10 cellular contexts compared by ENCODE assay signal in the genomic region with DNA sequence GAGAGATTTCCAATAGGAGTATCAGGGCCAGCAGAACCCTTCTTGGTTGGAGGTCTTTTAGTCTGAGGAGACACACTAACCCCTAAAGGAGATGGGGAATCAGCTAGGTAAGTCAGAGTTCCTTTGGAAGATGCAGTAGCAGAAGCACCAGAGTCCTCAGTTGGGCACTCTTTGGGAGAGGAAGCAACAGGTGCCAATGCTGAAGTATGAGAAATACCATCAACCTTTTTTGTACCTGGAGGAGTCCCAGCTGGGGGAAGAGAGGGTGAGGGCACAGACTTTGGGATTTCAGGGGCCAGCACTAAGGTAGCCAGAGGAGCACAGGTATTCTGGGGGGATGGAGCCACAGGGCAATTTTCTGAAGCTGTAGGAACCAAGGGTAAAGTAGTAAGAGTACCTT. TPM values are rescaled to one million over a fixed set of nuclear protein-coding genes. Genes with fewer than 3 reads are reported as not detected.
DNase-seq lines count a peak whose midpoint lies in the region; ATAC-seq and TF ChIP-seq lines count a peak whose summit lies in the region.
"Had no signal": no experiment of that assay in that cellular context is flagged by ENCODE, and none has a peak within 500 bp of the region (broad histone marks: within the 10 kb centered on the region; RNA-seq: fewer than 3 reads in every experiment).

No MANE protein-coding gene starts in this region.

- BruUV-seq in A673 (replicated peaks; lab: Mats Ljungman, UMichigan), result no TSS peak
- BruUV-seq in Calu3 (replicated peaks; lab: Mats Ljungman, UMichigan), result no TSS peak

- H3K4me1 Mint-ChIP-seq in Calu3 (ENCODE audit: low read depth, unreplicated experiment), result peaks cover 63% of the 10 kb centered on the region
- peaks cover 71% of the 10 kb centered on the region for H3K4me1 Mint-ChIP-seq in activated CD4-positive, alpha-beta memory T cell treated with anti-CD3 and anti-CD28 coated beads for 36 hours (ENCODE audit: low read depth)
- H3K4me1 Mint-ChIP-seq in naive thymus-derived CD4-positive, alpha-beta T cell, result peaks cover 69 to 79% (median 73%) of the 10 kb centered on the region in 7 donors

- H3K4me3 Mint-ChIP-seq in Calu3 (ENCODE audit: low read depth, unreplicated experiment), result no peak overlapping the region
- H3K4me3 Mint-ChIP-seq in activated CD4-positive, alpha-beta memory T cell treated with anti-CD3 and anti-CD28 coated beads for 36 hours, result no peak overlapping the region
- H3K4me3 Mint-ChIP-seq in naive thymus-derived CD4-positive, alpha-beta T cell, result peak overlapping the region in 8 of 10 donors; percentile 27 to 97 (median 46)

- H3K4me1 ChIP-seq in A673 (ENCODE audit: insufficient read depth, low read length, poor library complexity, severe bottlenecking), result peaks cover 69% of the 10 kb centered on the region
- H3K4me1 ChIP-seq in naive thymus-derived CD4-positive, alpha-beta T cell (ENCODE audit: control insufficient read depth in 2 of 2, insufficient read depth in 2 of 2, low read length in 2 of 2), result peaks cover 49 to 51% of the 10 kb centered on the region in 2 donors

- no peak for TF ChIP-seq CTCF in A673 (conservative IDR thresholded peaks at IDR 0.05; ENCODE audit: low read depth, low read length)
- TF ChIP-seq CTCF in Calu3 (IDR thresholded peaks at IDR 0.05; ENCODE audit: unreplicated experiment), result no peak

- peaks cover 76% of the 10 kb centered on the region for H3K36me3 Mint-ChIP-seq in Calu3 (ENCODE audit: insufficient read depth, unreplicated experiment)
- H3K36me3 Mint-ChIP-seq in activated CD4-positive, alpha-beta memory T cell treated with anti-CD3 and anti-CD28 coated beads for 36 hours, result peaks cover 82% of the 10 kb centered on the region
- H3K36me3 Mint-ChIP-seq in naive thymus-derived CD4-positive, alpha-beta T cell, result peaks cover 4 to 49% (median 29%) of the 10 kb centered on the region in 5 donors

- intact Hi-C loops in A673 (cut with micrococcal nuclease; ENCODE audit: unreplicated experiment) (no loop called here), Calu3 (cut with micrococcal nuclease; ENCODE audit: unreplicated experiment) (no loop called here)
- intact Hi-C loops in activated CD4-positive, alpha-beta memory T cell treated with anti-CD3 and anti-CD28 coated beads for 36 hours (cut with micrococcal nuclease), result no loop called here
- intact Hi-C loops in naive thymus-derived CD4-positive, alpha-beta T cell (cut with micrococcal nuclease), result no loop called here

- no peaks in the 10 kb centered on the region for H3K9me3 Mint-ChIP-seq in Calu3 (ENCODE audit: low read depth, unreplicated experiment)
- H3K9me3 Mint-ChIP-seq in activated CD4-positive, alpha-beta memory T cell treated with anti-CD3 and anti-CD28 coated beads for 36 hours, result no peaks in the 10 kb centered on the region
- no peaks in the 10 kb centered on the region for H3K9me3 Mint-ChIP-seq in naive thymus-derived CD4-positive, alpha-beta T cell

- peak overlapping the region; percentile 14 for H3K27ac Mint-ChIP-seq in Calu3 (ENCODE audit: unreplicated experiment)
- H3K27ac Mint-ChIP-seq in activated CD4-positive, alpha-beta memory T cell treated with anti-CD3 and anti-CD28 coated beads for 36 hours, result peak overlapping the region; percentile 66
- peak overlapping the region in 8 of 9 donors; percentile 61 to 94 (median 80) for H3K27ac Mint-ChIP-seq in naive thymus-derived CD4-positive, alpha-beta T cell

- H3K27me3 Mint-ChIP-seq in Calu3 (ENCODE audit: unreplicated experiment), result no peaks in the 10 kb centered on the region
- no peaks in the 10 kb centered on the region for H3K27me3 Mint-ChIP-seq in activated CD4-positive, alpha-beta memory T cell treated with anti-CD3 and anti-CD28 coated beads for 36 hours
- no peaks in the 10 kb centered on the region for H3K27me3 Mint-ChIP-seq in naive thymus-derived CD4-positive, alpha-beta T cell

- POLR2A ChIA-PET in A673 (lab: Charles Lee; ENCODE audit: low non-redundant PET), result interaction anchor here (0.6 kb wide), 1 partner anchor 10 kb away, joined by 4 read pairs; no protein-coding TSS in a partner anchor
- POLR2A ChIA-PET in activated CD4-positive, alpha-beta memory T cell treated with anti-CD3 and anti-CD28 coated beads for 36 hours (lab: Charles Lee), result interaction anchor here (1.2 to 1.9 kb wide), 3 partner anchors 30 to 35 kb away, joined by 3 to 9 read pairs (median 6); partner anchors contain the start of gene PTGES3
- POLR2A ChIA-PET in naive thymus-derived CD4-positive, alpha-beta T cell (lab: Charles Lee), result interaction anchor here (0.6 to 1.7 kb wide), 4 partner anchors 31 to 798 kb away, joined by 3 to 4 read pairs (median 4); partner anchors contain the start of gene PTGES3

- H3K4me3 ChIP-seq in A673 (ENCODE audit: low read depth, low read length, poor library complexity, severe bottlenecking), result no peak overlapping the region
- no peak overlapping the region for H3K4me3 ChIP-seq in naive thymus-derived CD4-positive, alpha-beta T cell (ENCODE audit: low read length)
- H3K4me3 ChIP-seq: testis had no signal

- H3K36me3 ChIP-seq in A673 (ENCODE audit: insufficient read depth, low read length, poor library complexity, severe bottlenecking), result peaks cover 82% of the 10 kb centered on the region
- H3K36me3 ChIP-seq in naive thymus-derived CD4-positive, alpha-beta T cell (ENCODE audit: control insufficient read depth in 2 of 3, insufficient read depth in 3 of 3, low read length in 3 of 3), result peaks cover 24 to 69% (median 29%) of the 10 kb centered on the region in 3 experiments

- H3K9me3 ChIP-seq in A673 (ENCODE audit: low read depth, low read length, poor library complexity, severe bottlenecking), result no peaks in the 10 kb centered on the region
- H3K9me3 ChIP-seq in naive thymus-derived CD4-positive, alpha-beta T cell (ENCODE audit: control insufficient read depth in 2 of 3, low read length in 3 of 3), result no peaks in the 10 kb centered on the region
- H3K9me3 ChIP-seq: testis had no signal

- peak overlapping the region; percentile 89 for H3K27ac ChIP-seq in A673 (ENCODE audit: low read depth, low read length, poor library complexity, severe bottlenecking)
- peak overlapping the region; percentile 87 for H3K27ac ChIP-seq in naive thymus-derived CD4-positive, alpha-beta T cell (ENCODE audit: low read depth, low read length)
- H3K27ac ChIP-seq: testis had no signal

- no peak for DNase-seq in A673 (ENCODE audit: low spot score)
- DNase-seq in Calu3, result no peak
- no peak for DNase-seq in activated CD4-positive, alpha-beta memory T cell treated with anti-CD3 and anti-CD28 coated beads for 36 hours
- no peak for DNase-seq in naive thymus-derived CD4-positive, alpha-beta T cell
- DNase-seq in NOMO-1 treated with dmso at 0.1 percent for 144 hours (lab: John Stamatoyannopoulos, UW; ENCODE audit: unreplicated experiment), result no peak
- no peak for DNase-seq in NCI-H774 (lab: John Stamatoyannopoulos, UW)
- DNase-seq: NCI-H1105 treated with DMSO at 0.1 percent for 48 hours, testis had no signal

- CTCF ChIA-PET in A673 (lab: Charles Lee), result interaction anchor here (0.7 kb wide), 1 partner anchor 82 kb away, joined by 3 read pairs; no protein-coding TSS in a partner anchor
- CTCF ChIA-PET in Calu3 (lab: Charles Lee), result interaction anchor here (0.5 to 0.6 kb wide), 2 partner anchors 21 to 34 kb away, joined by 3 to 4 read pairs; no protein-coding TSS in a partner anchor
- CTCF ChIA-PET in activated CD4-positive, alpha-beta memory T cell treated with anti-CD3 and anti-CD28 coated beads for 36 hours (lab: Charles Lee), result interaction anchor here (0.7 to 1.0 kb wide), 3 partner anchors 16 to 64 kb away, joined by 3 read pairs; no protein-coding TSS in a partner anchor
- CTCF ChIA-PET in naive thymus-derived CD4-positive, alpha-beta T cell (lab: Charles Lee), result interaction anchor here (0.6 kb wide), 1 partner anchor 25 kb away, joined by 5 read pairs; no protein-coding TSS in a partner anchor

- no peaks in the 10 kb centered on the region for H3K27me3 ChIP-seq in A673 (replicated peaks; ENCODE audit: insufficient read depth, low read depth, low read length, poor library complexity)
- H3K27me3 ChIP-seq in naive thymus-derived CD4-positive, alpha-beta T cell (ENCODE audit: control insufficient read depth in 2 of 2, insufficient read depth in 2 of 2, low read length in 2 of 2), result no peaks in the 10 kb centered on the region
- H3K27me3 ChIP-seq: testis had no signal

- no peak for ATAC-seq in naive thymus-derived CD4-positive, alpha-beta T cell
- no peak for ATAC-seq in GM18909 (IDR thresholded peaks at IDR 0.05; ENCODE audit: poor library complexity, unreplicated experiment)
- no peak for ATAC-seq in GM18520 (IDR thresholded peaks at IDR 0.05; ENCODE audit: unreplicated experiment)

RNA-seq across cellular contexts. Expression of gene NACA, which starts 6.0 kb away (rescaled TPM):
- total RNA-seq in A673 (2021) (906 and 908 TPM in 2 replicates), Calu3 (2022) (771 and 835 TPM in 2 replicates)
- 1,000 to 10,000 TPM; 1,098 to 1,103 TPM for total RNA-seq in activated CD4-positive, alpha-beta memory T cell treated with anti-CD3 and anti-CD28 coated beads for 36 hours
- 1,000 to 10,000 TPM in 4 of 5 experiments, 100 to 1,000 TPM in 1; 834 to 1,486 (median 1,355) TPM for total RNA-seq in naive thymus-derived CD4-positive, alpha-beta T cell
- 1,000 to 10,000 TPM; 1,440 to 1,626 TPM for polyA plus RNA-seq in naive thymus-derived CD4-positive, alpha-beta T cell

RNA-seq across cellular contexts. Expression of gene PTGES3, which starts 31.0 kb away (rescaled TPM):
- 413 and 450 TPM in 2 replicates for total RNA-seq in A673 (2021)
- total RNA-seq in Calu3 (2022), result 435 and 437 TPM in 2 replicates
- total RNA-seq in activated CD4-positive, alpha-beta memory T cell treated with anti-CD3 and anti-CD28 coated beads for 36 hours, result 100 to 1,000 TPM; 355 to 356 TPM
- total RNA-seq in naive thymus-derived CD4-positive, alpha-beta T cell, result 100 to 1,000 TPM; 111 to 229 (median 153) TPM
- polyA plus RNA-seq in naive thymus-derived CD4-positive, alpha-beta T cell, result 100 to 1,000 TPM; 221 to 289 TPM

RNA-seq across cellular contexts. Expression of gene PRIM1, which starts 33.1 kb away (rescaled TPM):
- total RNA-seq in A673 (2021) (51.9 and 66.2 TPM in 2 replicates), Calu3 (2022) (35.3 and 39.7 TPM in 2 replicates)
- 10 to 100 TPM; 74.5 to 75.3 TPM for total RNA-seq in activated CD4-positive, alpha-beta memory T cell treated with anti-CD3 and anti-CD28 coated beads for 36 hours
- total RNA-seq in naive thymus-derived CD4-positive, alpha-beta T cell, result 10 to 100 TPM; 11.5 to 39.8 (median 26.2) TPM
- 10 to 100 TPM; 40.0 to 55.1 TPM for polyA plus RNA-seq in naive thymus-derived CD4-positive, alpha-beta T cell

RNA-seq across cellular contexts. Expression of gene HSD17B6, which starts 44.1 kb away (rescaled TPM):
- 0.39 and 1.2 TPM in 2 replicates for total RNA-seq in A673 (2021)
- total RNA-seq in Calu3 (2022), result 0.26 and 0.56 TPM in 2 replicates
- total RNA-seq in activated CD4-positive, alpha-beta memory T cell treated with anti-CD3 and anti-CD28 coated beads for 36 hours, result 1 to 10 TPM; 2.6 to 4.1 TPM
- 1 to 10 TPM in 2 of 5 experiments, under 1 TPM in 3; 0.22 to 1.5 (median 0.64) TPM for total RNA-seq in naive thymus-derived CD4-positive, alpha-beta T cell
- polyA plus RNA-seq in naive thymus-derived CD4-positive, alpha-beta T cell, result 1 to 10 TPM in 1 of 2 donors, under 1 TPM in 1; 0.99 to 1.3 TPM

Comparison
In these comparisons a context has a peak if more than half of its experiments do, and no peak if none do; other contexts are left out.
1. H3K27ac Mint-ChIP-seq: peak in every context shown above with its lines; median percentile 80 in naive thymus-derived CD4-positive, alpha-beta T cell; 66 in activated CD4-positive, alpha-beta memory T cell treated with anti-CD3 and anti-CD28 coated beads for 36 hours; 14 in Calu3.
2. H3K4me3 Mint-ChIP-seq: peak in naive thymus-derived CD4-positive, alpha-beta T cell (8 of 10); none in Calu3 (single experiment) and activated CD4-positive, alpha-beta memory T cell treated with anti-CD3 and anti-CD28 coated beads for 36 hours (single experiment).